Comparison of ENCODE assay signal across 30 cellular contexts in the genomic region with DNA sequence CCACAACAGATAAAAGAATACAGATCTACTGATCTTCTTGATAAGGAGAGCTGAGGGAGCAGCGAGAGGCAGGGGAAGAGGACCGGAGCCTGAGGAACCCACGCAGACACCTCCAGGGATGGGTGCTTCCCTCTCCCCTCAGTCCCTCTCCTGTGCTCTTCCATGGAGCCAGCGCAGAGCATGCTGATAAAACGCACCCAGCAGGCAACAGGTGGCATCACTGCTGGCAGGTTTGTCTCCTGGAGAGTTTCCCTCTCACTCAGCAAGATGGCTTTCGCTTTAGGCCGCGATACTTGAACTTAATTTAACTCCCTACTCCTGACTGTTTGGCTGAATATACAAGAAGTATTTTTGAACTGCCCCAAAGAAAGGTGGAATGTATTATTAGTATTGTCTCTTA.
"Had no signal": no experiment of that assay in that cellular context is flagged by ENCODE, and none has a peak within 500 bp of the region (broad histone marks: within the 10 kb centered on the region; RNA-seq: fewer than 3 reads in every experiment).

No MANE protein-coding gene starts in this region.

- ATAC-seq: activated CD4-positive, CD25-positive, alpha-beta regulatory T cell treated with anti-CD3 and anti-CD28 coated beads, Interleukin-2, amount 50 U/mL, for 24 hours; gastrocnemius medialis; left lung; lower lobe of right lung; mucosa of descending colon had no signal

- H3K4me3 Mint-ChIP-seq: activated CD4-positive, alpha-beta memory T cell treated with anti-CD3 and anti-CD28 coated beads for 36 hours; activated CD4-positive, alpha-beta T cell treated with anti-CD3 and anti-CD28 coated beads, Interleukin-2, amount 10 ng/mL, durations not matched to agents 24 days and 14 days; activated naive CD4-positive, alpha-beta T cell treated with anti-CD3 and anti-CD28 coated beads, Interleukin-2, amount 10 ng/mL, durations not matched to agents 7 days and 5 days; activated naive CD8-positive, alpha-beta T cell treated with anti-CD3 and anti-CD28 coated beads, Interleukin-2, amount 10 ng/mL, durations not matched to agents 7 days and 5 days; activated T-cell treated with anti-CD3 and anti-CD28 coated beads, Interleukin-2, amount 50 U/mL, for 24 hours; brain; T-helper 2 cell treated with Interferon-gamma antibody and Interleukin-4, amounts not matched to agents 5 μg/mL and 100 μg/mL, for 36 hours had no signal

- H3K9me3 ChIP-seq: ascending aorta, colonic mucosa, gastrocnemius medialis, left lung, lower lobe of right lung, mucosa of descending colon, right atrium auricular region, suprapubic skin, tibial artery, upper lobe of right lung had no signal

- H3K4me1 Mint-ChIP-seq: activated CD4-positive, alpha-beta T cell treated with anti-CD3 and anti-CD28 coated beads, Interleukin-2, amount 10 ng/mL, durations not matched to agents 24 days and 14 days; activated naive CD4-positive, alpha-beta T cell treated with anti-CD3 and anti-CD28 coated beads, Interleukin-2, amount 10 ng/mL, durations not matched to agents 7 days and 5 days; activated naive CD8-positive, alpha-beta T cell treated with anti-CD3 and anti-CD28 coated beads, Interleukin-2, amount 10 ng/mL, durations not matched to agents 7 days and 5 days had no signal

- DNase-seq: activated CD4-positive, alpha-beta memory T cell treated with anti-CD3 and anti-CD28 coated beads for 36 hours; activated CD4-positive, alpha-beta T cell treated with anti-CD3 and anti-CD28 coated beads, Interleukin-2, amount 10 ng/mL, durations not matched to agents 24 days and 14 days; activated CD8-positive, alpha-beta memory T cell treated with anti-CD3 and anti-CD28 coated beads, Interleukin-2, amount 50 U/mL, for 48 hours; activated gamma-delta T cell; activated naive CD4-positive, alpha-beta T cell treated with anti-CD3 and anti-CD28 coated beads, Interleukin-2, amount 10 ng/mL, durations not matched to agents 7 days and 5 days; activated naive CD8-positive, alpha-beta T cell treated with anti-CD3 and anti-CD28 coated beads, Interleukin-2, amount 10 ng/mL, durations not matched to agents 7 days and 5 days; activated T-cell treated with anti-CD3 and anti-CD28 coated beads, Interleukin-2, amount 50 U/mL, for 24 hours; cerebellar nuclear complex; colonic mucosa; effector memory CD4-positive, alpha-beta T cell; gastrocnemius medialis; glutamatergic neuron; left lung; lower lobe of right lung; mucosa of descending colon; nucleus accumbens; stimulated activated CD4-positive, alpha-beta T cell treated with anti-CD3 and anti-CD28 coated beads, Interleukin-2, amount 100 ng/mL, for 24 hours; stimulated activated naive CD4-positive, alpha-beta T cell; tibial artery; upper lobe of right lung had no signal

- H3K4me3 ChIP-seq: ascending aorta, cardiac muscle cell, colonic mucosa, gastrocnemius medialis, left lung, lower lobe of right lung, mucosa of descending colon, right atrium auricular region, smooth muscle cell, suprapubic skin, tibial artery, upper lobe of right lung had no signal

- H3K4me1 ChIP-seq: colonic mucosa, left lung, upper lobe of right lung had no signal

- H3K27ac Mint-ChIP-seq: activated CD4-positive, alpha-beta memory T cell treated with anti-CD3 and anti-CD28 coated beads for 36 hours; activated CD4-positive, alpha-beta T cell treated with anti-CD3 and anti-CD28 coated beads, Interleukin-2, amount 10 ng/mL, durations not matched to agents 24 days and 14 days; activated naive CD4-positive, alpha-beta T cell treated with anti-CD3 and anti-CD28 coated beads, Interleukin-2, amount 10 ng/mL, durations not matched to agents 7 days and 5 days; activated naive CD8-positive, alpha-beta T cell treated with anti-CD3 and anti-CD28 coated beads, Interleukin-2, amount 10 ng/mL, durations not matched to agents 7 days and 5 days; activated T-cell treated with anti-CD3 and anti-CD28 coated beads, Interleukin-2, amount 50 U/mL, for 24 hours; T-helper 2 cell treated with Interferon-gamma antibody and Interleukin-4, amounts not matched to agents 5 μg/mL and 100 μg/mL, for 36 hours had no signal

- H3K27me3 Mint-ChIP-seq: activated CD4-positive, alpha-beta memory T cell treated with anti-CD3 and anti-CD28 coated beads for 36 hours; activated CD4-positive, alpha-beta T cell treated with anti-CD3 and anti-CD28 coated beads, Interleukin-2, amount 10 ng/mL, durations not matched to agents 24 days and 14 days; activated naive CD4-positive, alpha-beta T cell treated with anti-CD3 and anti-CD28 coated beads, Interleukin-2, amount 10 ng/mL, durations not matched to agents 7 days and 5 days; activated naive CD8-positive, alpha-beta T cell treated with anti-CD3 and anti-CD28 coated beads, Interleukin-2, amount 10 ng/mL, durations not matched to agents 7 days and 5 days; activated T-cell treated with anti-CD3 and anti-CD28 coated beads, Interleukin-2, amount 50 U/mL, for 24 hours had no signal

- H3K9me3 Mint-ChIP-seq: activated CD4-positive, alpha-beta memory T cell treated with anti-CD3 and anti-CD28 coated beads for 36 hours; activated CD4-positive, alpha-beta T cell treated with anti-CD3 and anti-CD28 coated beads, Interleukin-2, amount 10 ng/mL, durations not matched to agents 24 days and 14 days; activated naive CD4-positive, alpha-beta T cell treated with anti-CD3 and anti-CD28 coated beads, Interleukin-2, amount 10 ng/mL, durations not matched to agents 7 days and 5 days; activated naive CD8-positive, alpha-beta T cell treated with anti-CD3 and anti-CD28 coated beads, Interleukin-2, amount 10 ng/mL, durations not matched to agents 7 days and 5 days; activated T-cell treated with anti-CD3 and anti-CD28 coated beads, Interleukin-2, amount 50 U/mL, for 24 hours; brain; T-helper 2 cell treated with Interferon-gamma antibody and Interleukin-4, amounts not matched to agents 5 μg/mL and 100 μg/mL, for 36 hours had no signal

- H3K36me3 Mint-ChIP-seq: activated CD4-positive, alpha-beta memory T cell treated with anti-CD3 and anti-CD28 coated beads for 36 hours; activated naive CD4-positive, alpha-beta T cell treated with anti-CD3 and anti-CD28 coated beads, Interleukin-2, amount 10 ng/mL, durations not matched to agents 7 days and 5 days; activated naive CD8-positive, alpha-beta T cell treated with anti-CD3 and anti-CD28 coated beads, Interleukin-2, amount 10 ng/mL, durations not matched to agents 7 days and 5 days had no signal

- H3K36me3 ChIP-seq: ascending aorta, cardiac muscle cell, colonic mucosa, gastrocnemius medialis, left lung, lower lobe of right lung, right atrium auricular region, suprapubic skin, tibial artery, upper lobe of right lung had no signal

- H3K27ac ChIP-seq: ascending aorta, cardiac muscle cell, colonic mucosa, gastrocnemius medialis, left lung, lower lobe of right lung, parathyroid adenoma, suprapubic skin, tibial artery, upper lobe of right lung, VCaP had no signal
